Comparison of ENCODE assay signal across 26 cellular contexts in the genomic region with DNA sequence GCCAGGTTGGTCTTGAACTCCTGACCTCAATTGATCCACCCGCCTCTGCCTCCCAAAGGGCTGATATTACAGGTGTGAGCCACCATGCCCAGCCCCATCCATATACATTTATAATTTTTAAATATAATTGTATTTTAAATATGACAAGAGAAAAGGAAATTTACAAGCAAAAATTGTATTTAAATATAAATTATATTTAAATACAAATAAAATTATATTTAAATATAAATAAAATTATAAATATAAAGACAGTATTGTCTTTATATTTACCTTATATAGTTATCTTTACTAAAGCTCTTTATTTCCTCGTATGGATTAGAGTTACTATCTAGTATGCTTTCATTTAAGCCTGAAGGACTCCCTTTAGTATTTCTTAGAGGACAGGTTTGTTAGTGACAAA.
"Had no signal": no experiment of that assay in that cellular context is flagged by ENCODE, and none has a peak within 500 bp of the region (broad histone marks: within the 10 kb centered on the region; RNA-seq: fewer than 3 reads in every experiment).

No MANE protein-coding gene starts in this region.

- H2AFZ ChIP-seq: parathyroid adenoma had no signal

- H3K9ac ChIP-seq: parathyroid adenoma had no signal

- FAIRE-seq: small intestine, urothelium cell line had no signal

- H3K9me3 ChIP-seq: neutrophil, psoas muscle, right lobe of liver, sigmoid colon, stomach, thoracic aorta, thyroid gland, tibial nerve, upper lobe of left lung, vagina had no signal

- ATAC-seq: natural killer cell treated with Interleukin-12 subunit alpha and Interleukin-12 subunit beta and Interleukin-15 and Interleukin-18, amount 100 ng/mL, for 72 hours; psoas muscle; right cardiac atrium; right lobe of liver; stimulated activated effector memory CD8-positive, alpha-beta T cell treated with anti-CD3 and anti-CD28 coated beads, Interleukin-12 subunit alpha, Interleukin-12 subunit beta, amount 100 ng/mL, for 72 hours; stimulated activated naive B cell treated with anti-CD40 and anti-IgM and Interleukin-4, amounts not matched to agents 10 μg/mL and 1 μg/mL and 100 μg/mL, for 72 hours had no signal

- DNase-seq: nephron progenitor cell; nucleus accumbens; posterior cingulate gyrus; psoas muscle; right cardiac atrium; right lobe of liver; sigmoid colon; small intestine; stimulated activated CD4-positive, alpha-beta T cell treated with anti-CD3 and anti-CD28 coated beads, Interleukin-15, amount 100 ng/mL, for 24 hours; stimulated activated CD4-positive, alpha-beta T cell treated with anti-CD3 and anti-CD28 coated beads, Interleukin-2, amount 100 ng/mL, for 24 hours; stimulated activated CD4-positive, alpha-beta T cell treated with anti-CD3 and anti-CD28 coated beads, Interleukin-2, amount 100 ng/mL, for 48 hours; stimulated activated CD4-positive, alpha-beta T cell treated with anti-CD3 and anti-CD28 coated beads, Interleukin-4, amount 100 ng/mL, for 24 hours; stimulated activated naive B cell treated with anti-CD40 and anti-IgM and Interleukin-4, amounts not matched to agents 10 μg/mL and 1 μg/mL and 100 μg/mL, for 72 hours; stimulated activated naive CD4-positive, alpha-beta T cell treated with Interleukin-2 at 50 U/mL for 16 hours; stomach; thyroid gland; trophoblast cell; upper lobe of left lung had no signal

- H3K27me3 ChIP-seq: neutrophil, right lobe of liver, sigmoid colon, stomach, thyroid gland, tibial nerve, upper lobe of left lung, vagina had no signal

- H3K79me2 ChIP-seq: parathyroid adenoma had no signal

- H3K4me1 ChIP-seq: parathyroid adenoma, psoas muscle, right lobe of liver, sigmoid colon, stomach, thyroid gland, tibial nerve, upper lobe of left lung, vagina had no signal

- H3K36me3 ChIP-seq: neutrophil, right lobe of liver, sigmoid colon, stomach, thoracic aorta, thyroid gland, tibial nerve, upper lobe of left lung, vagina had no signal

- H3K4me3 ChIP-seq: psoas muscle, right lobe of liver, sigmoid colon, stomach, thoracic aorta, thyroid gland, tibial nerve, upper lobe of left lung, vagina had no signal

- H3K27ac ChIP-seq: neutrophil, parathyroid adenoma, psoas muscle, right lobe of liver, sigmoid colon, stomach, thoracic aorta, thyroid gland, tibial nerve, upper lobe of left lung, vagina had no signal
